1 cellular context compared by ENCODE assay signal in genomic region chr9:112145886-112146285, GRCh38.
TF ChIP-seq lines count a peak whose summit lies in the region.

No MANE protein-coding gene starts in this region.

TF ChIP-seq in HCT116, 20 proteins besides CTCF, POLR2A, EP300 and RAD21:
- no peak for TF ChIP-seq SRF (IDR thresholded peaks at IDR 0.05; ENCODE audit: low read depth)
- no peak for TF ChIP-seq ZFX (IDR thresholded peaks at IDR 0.05)
- TF ChIP-seq ELF1 (IDR thresholded peaks at IDR 0.05; ENCODE audit: borderline replicate concordance, low read depth), result no peak
- TF ChIP-seq EZH2phosphoT487 (IDR thresholded peaks at IDR 0.05; ENCODE audit: borderline replicate concordance), result no peak
- TF ChIP-seq POLR2AphosphoS5 (IDR thresholded peaks at IDR 0.05; ENCODE audit: low read depth, low read length), result no peak
- no peak for TF ChIP-seq ZNF274 (IDR thresholded peaks at IDR 0.05; ENCODE audit: low read depth, low read length)
- TF ChIP-seq SP1 (IDR thresholded peaks at IDR 0.05; ENCODE audit: low read depth), result no peak
- TF ChIP-seq, protein P1, sequence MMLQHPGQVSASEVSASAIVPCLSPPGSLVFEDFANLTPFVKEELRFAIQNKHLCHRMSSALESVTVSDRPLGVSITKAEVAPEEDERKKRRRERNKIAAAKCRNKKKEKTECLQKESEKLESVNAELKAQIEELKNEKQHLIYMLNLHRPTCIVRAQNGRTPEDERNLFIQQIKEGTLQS (IDR thresholded peaks at IDR 0.05), result no peak
- no peak for TF ChIP-seq EZH2 (IDR thresholded peaks at IDR 0.05)
- no peak for TF ChIP-seq YY1 (IDR thresholded peaks at IDR 0.05; ENCODE audit: extremely low read depth, insufficient replicate concordance, low read depth, low read length)
- TF ChIP-seq MAX (IDR thresholded peaks at IDR 0.05), result no peak
- TF ChIP-seq, protein P2, sequence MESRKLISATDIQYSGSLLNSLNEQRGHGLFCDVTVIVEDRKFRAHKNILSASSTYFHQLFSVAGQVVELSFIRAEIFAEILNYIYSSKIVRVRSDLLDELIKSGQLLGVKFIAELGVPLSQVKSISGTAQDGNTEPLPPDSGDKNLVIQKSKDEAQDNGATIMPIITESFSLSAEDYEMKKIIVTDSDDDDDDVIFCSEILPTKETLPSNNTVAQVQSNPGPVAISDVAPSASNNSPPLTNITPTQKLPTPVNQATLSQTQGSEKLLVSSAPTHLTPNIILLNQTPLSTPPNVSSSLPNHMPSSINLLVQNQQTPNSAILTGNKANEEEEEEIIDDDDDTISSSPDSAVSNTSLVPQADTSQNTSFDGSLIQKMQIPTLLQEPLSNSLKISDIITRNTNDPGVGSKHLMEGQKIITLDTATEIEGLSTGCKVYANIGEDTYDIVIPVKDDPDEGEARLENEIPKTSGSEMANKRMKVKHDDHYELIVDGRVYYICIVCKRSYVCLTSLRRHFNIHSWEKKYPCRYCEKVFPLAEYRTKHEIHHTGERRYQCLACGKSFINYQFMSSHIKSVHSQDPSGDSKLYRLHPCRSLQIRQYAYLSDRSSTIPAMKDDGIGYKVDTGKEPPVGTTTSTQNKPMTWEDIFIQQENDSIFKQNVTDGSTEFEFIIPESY (IDR thresholded peaks at IDR 0.05; ENCODE audit: extremely low read depth, insufficient replicate concordance, low read length), result no peak
- no peak for TF ChIP-seq REST (IDR thresholded peaks at IDR 0.05; ENCODE audit: low read depth)
- TF ChIP-seq SIN3A (IDR thresholded peaks at IDR 0.05; ENCODE audit: low read depth), result no peak
- no peak for TF ChIP-seq EGR1 (IDR thresholded peaks at IDR 0.05; ENCODE audit: low read depth)
- TF ChIP-seq JUND (IDR thresholded peaks at IDR 0.05), result no peak
